8 cellular contexts compared by ENCODE assay signal in the genomic region with DNA sequence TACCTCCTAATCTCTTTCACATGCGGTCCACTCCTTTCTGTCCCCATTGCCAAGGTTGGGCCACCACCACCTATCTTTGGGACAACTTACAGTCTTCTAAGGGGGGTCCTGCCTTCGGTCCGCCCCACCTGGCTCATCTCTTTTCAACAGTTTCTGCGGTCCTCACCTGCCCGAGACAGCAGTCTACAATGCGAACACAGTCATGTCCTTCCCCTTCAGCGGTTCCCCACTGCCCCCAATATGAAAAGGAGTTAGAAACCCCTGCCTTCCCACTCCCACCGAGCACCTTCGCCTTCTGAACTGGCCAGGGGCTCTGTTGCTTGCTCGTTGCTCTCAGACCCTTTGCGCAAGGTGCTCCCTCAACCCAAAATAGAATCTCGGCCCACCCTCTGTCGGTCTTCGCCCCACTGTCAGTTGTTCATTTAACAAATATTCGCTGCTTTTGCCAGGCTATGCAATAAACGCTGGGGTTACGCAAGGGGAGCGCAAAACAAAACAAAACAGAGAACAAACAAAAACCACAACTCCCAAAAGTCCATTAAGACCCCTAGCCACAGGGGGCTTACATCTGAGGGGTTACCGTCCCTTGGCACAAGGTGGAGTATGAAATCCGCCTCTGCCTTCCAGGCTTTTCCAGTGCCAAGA.
DNase-seq lines count a peak whose midpoint lies in the region; ATAC-seq, FAIRE-seq and TF ChIP-seq lines count a peak whose summit lies in the region.

No MANE protein-coding gene starts in this region.

- peaks cover 1% of the 10 kb centered on the region for H3K36me3 Mint-ChIP-seq in activated naive CD8-positive, alpha-beta T cell
- peaks cover 43% of the 10 kb centered on the region for H3K36me3 Mint-ChIP-seq in stimulated activated effector memory CD8-positive, alpha-beta T cell treated with anti-CD3 and anti-CD28 coated beads, Interleukin-12 subunit alpha, Interleukin-12 subunit beta, amount 100 ng/mL, for 72 hours

- no peak for ATAC-seq in stimulated activated effector memory CD8-positive, alpha-beta T cell treated with anti-CD3 and anti-CD28 coated beads, Interleukin-12 subunit alpha, Interleukin-12 subunit beta, amount 100 ng/mL, for 72 hours

- TF ChIP-seq CTCF in HFF-Myc (IDR thresholded peaks at IDR 0.05; ENCODE audit: low read depth, low read length, missing control alignments): no peak

- H3K27me3 ChIP-seq in iPS DF 6.9 (ENCODE audit: control insufficient read depth, insufficient read depth, low read length): no peaks in the 10 kb centered on the region

- no peak overlapping the region for H3K27ac ChIP-seq in iPS DF 6.9 (ENCODE audit: low read length)

- H3K4me1 Mint-ChIP-seq in activated naive CD8-positive, alpha-beta T cell (ENCODE audit: low read depth): peaks cover 23% of the 10 kb centered on the region
- H3K4me1 Mint-ChIP-seq in stimulated activated effector memory CD8-positive, alpha-beta T cell treated with anti-CD3 and anti-CD28 coated beads, Interleukin-12 subunit alpha, Interleukin-12 subunit beta, amount 100 ng/mL, for 72 hours: peaks cover 38% of the 10 kb centered on the region

- no peaks in the 10 kb centered on the region; the same call in 1 of the 2 replicates for H3K36me3 ChIP-seq in iPS DF 6.9 (ENCODE audit: control insufficient read depth, insufficient read depth, low read length)

- peaks cover 4% of the 10 kb centered on the region; the same call in 1 of the 2 replicates for H3K4me1 ChIP-seq in iPS DF 6.9 (ENCODE audit: control insufficient read depth, insufficient read depth, low read length)

- no peak for FAIRE-seq in RCC 7860 (lab: Jason Lieb, UNC)

- peak overlapping the region; percentile 87 for H3K27ac Mint-ChIP-seq in activated naive CD8-positive, alpha-beta T cell
- H3K27ac Mint-ChIP-seq in stimulated activated effector memory CD8-positive, alpha-beta T cell treated with anti-CD3 and anti-CD28 coated beads, Interleukin-12 subunit alpha, Interleukin-12 subunit beta, amount 100 ng/mL, for 72 hours: peak overlapping the region; percentile 94

- H3K9me3 Mint-ChIP-seq in activated naive CD8-positive, alpha-beta T cell (ENCODE audit: low read depth): no peaks in the 10 kb centered on the region
- H3K9me3 Mint-ChIP-seq in stimulated activated effector memory CD8-positive, alpha-beta T cell treated with anti-CD3 and anti-CD28 coated beads, Interleukin-12 subunit alpha, Interleukin-12 subunit beta, amount 100 ng/mL, for 72 hours: no peaks in the 10 kb centered on the region

- peak overlapping the region; percentile 96 for H3K4me3 Mint-ChIP-seq in activated naive CD8-positive, alpha-beta T cell
- peak overlapping the region; percentile 95 for H3K4me3 Mint-ChIP-seq in stimulated activated effector memory CD8-positive, alpha-beta T cell treated with anti-CD3 and anti-CD28 coated beads, Interleukin-12 subunit alpha, Interleukin-12 subunit beta, amount 100 ng/mL, for 72 hours

- DNase-seq in HFF-Myc (ENCODE audit: extremely low read depth, low read depth) (no peak), iPS DF 6.9 (ENCODE audit: low read depth, low spot score) (no peak), HPDE6-E6E7 (ENCODE audit: extremely low spot score) (no peak), RCC 7860 (ENCODE audit: low spot score) (no peak), GF-D8 (lab: John Stamatoyannopoulos, UW) (no peak)
- DNase-seq in stimulated activated effector memory CD8-positive, alpha-beta T cell treated with anti-CD3 and anti-CD28 coated beads, Interleukin-12 subunit alpha, Interleukin-12 subunit beta, amount 100 ng/mL, for 72 hours (ENCODE audit: low spot score in 2 of 2): peak in 1 of 2 donors; percentile 54
- DNase-seq in activated CD8-positive, alpha-beta memory T cell treated with anti-CD3 and anti-CD28 coated beads, Interleukin-2, amount 50 U/mL, for 48 hours: no peak

- H3K27me3 Mint-ChIP-seq in activated naive CD8-positive, alpha-beta T cell: no peaks in the 10 kb centered on the region

- H3K4me3 ChIP-seq in HFF-Myc (replicated peaks; ENCODE audit: low read depth, low read length): peak overlapping the region; percentile 80
- H3K4me3 ChIP-seq in iPS DF 6.9 (ENCODE audit: low read length): peak overlapping the region; percentile 83; the same call in 1 of the 2 replicates

- WGBS in iPS DF 6.9 (ENCODE audit: insufficient coverage, insufficient read length): no CpG with 5 or more reads among the region's 20 CpGs

- H3K9me3 ChIP-seq in iPS DF 6.9 (ENCODE audit: control insufficient read depth, insufficient read depth, low read length): no peaks in the 10 kb centered on the region
